Comparison of ENCODE assay signal across 21 cellular contexts in genomic region chr5:173628501-173628900, GRCh38. TPM values are rescaled to one million over a fixed set of nuclear protein-coding genes. Genes with fewer than 3 reads are reported as not detected.
DNase-seq lines count a peak whose midpoint lies in the region; ATAC-seq and TF ChIP-seq lines count a peak whose summit lies in the region.
"Had no signal": no experiment of that assay in that cellular context is flagged by ENCODE, and none has a peak within 500 bp of the region (broad histone marks: within the 10 kb centered on the region; RNA-seq: fewer than 3 reads in every experiment).

No MANE protein-coding gene starts in this region.

- H3K23ac ChIP-seq in mesenchymal stem cell (ENCODE audit: low read length in 2 of 2) = no peak overlapping the region

- 20 to 85% methylated on average over 1 to 6 of the region's 6 CpGs for WGBS in endodermal cell (ENCODE audit: insufficient coverage in 1 of 2, insufficient read length in 1 of 2), 2 experiments
- WGBS in mesenchymal stem cell = 70% methylated on average over 6 of the region's 6 CpGs
- 81 to 89% methylated on average over 5 to 6 of the region's 6 CpGs for WGBS in lower leg skin, 2 donors

- TF ChIP-seq CTCF in WTC11 (IDR thresholded peaks at IDR 0.05) = no peak
- TF ChIP-seq CTCF in endodermal cell (conservative IDR thresholded peaks at IDR 0.05) = no peak
- TF ChIP-seq CTCF in lower leg skin (IDR thresholded peaks at IDR 0.05) = no peak

- H3K4me3 ChIP-seq in endodermal cell (ENCODE audit: low read length) = no peak overlapping the region
- H3K4me3 ChIP-seq in mesenchymal stem cell (ENCODE audit: insufficient read depth in 1 of 2, low read depth in 1 of 2, low read length in 2 of 2) = no peak overlapping the region
- H3K4me3 ChIP-seq in lower leg skin (ENCODE audit: low read depth, poor library complexity, severe bottlenecking) = no peak overlapping the region
- H3K4me3 ChIP-seq: BLaER1 treated with 17β-estradiol and CSF1 and Interleukin-3, amounts not matched to agents 10 nM and 100 nM had no signal

- no peak overlapping the region for H3K18ac ChIP-seq in mesenchymal stem cell (ENCODE audit: low read depth in 1 of 2, low read length in 2 of 2)

- no peak overlapping the region for H3K4ac ChIP-seq in mesenchymal stem cell (ENCODE audit: low read depth in 1 of 2, low read length in 2 of 2)

- H3K27me3 Mint-ChIP-seq in WTC11 (ENCODE audit: low read depth) = no peaks in the 10 kb centered on the region
- H3K27me3 Mint-ChIP-seq in endodermal cell (ENCODE audit: insufficient read depth) = peaks cover 9% of the 10 kb centered on the region
- H3K27me3 Mint-ChIP-seq: IgD-negative memory B cell had no signal

- H3K36me3 Mint-ChIP-seq in WTC11 (no peaks in the 10 kb centered on the region), endodermal cell (ENCODE audit: low read depth) (no peaks in the 10 kb centered on the region)
- H3K36me3 Mint-ChIP-seq: CD8-positive, alpha-beta T cell; IgD-negative memory B cell had no signal

- H4K8ac ChIP-seq in mesenchymal stem cell (ENCODE audit: low read length) = no peak overlapping the region

- H3K79me1 ChIP-seq in mesenchymal stem cell (replicated peaks; ENCODE audit: low read length, poor library complexity, severe bottlenecking) = no peaks in the 10 kb centered on the region

- TF ChIP-seq POLR2A in lower leg skin (IDR thresholded peaks at IDR 0.05) = no peak

- H3K36me3 ChIP-seq in endodermal cell (ENCODE audit: control insufficient read depth, insufficient read depth, low read length) (no peaks in the 10 kb centered on the region), mesenchymal stem cell (ENCODE audit: control insufficient read depth in 1 of 2, insufficient read depth in 2 of 2, low read depth in 1 of 2, low read length in 2 of 2) (no peaks in the 10 kb centered on the region)
- H3K36me3 ChIP-seq: BLaER1 treated with 17β-estradiol and CSF1 and Interleukin-3, amounts not matched to agents 10 nM and 100 nM had no signal

- H3K9ac ChIP-seq in endodermal cell (ENCODE audit: extremely low read depth, low read length, poor library complexity, severe bottlenecking) (no peak overlapping the region), mesenchymal stem cell (ENCODE audit: low read length) (no peak overlapping the region)
- H3K9ac ChIP-seq: BLaER1 treated with 17β-estradiol and CSF1 and Interleukin-3, amounts not matched to agents 10 nM and 100 nM had no signal

- H3K9me3 Mint-ChIP-seq in WTC11 (no peaks in the 10 kb centered on the region), endodermal cell (no peaks in the 10 kb centered on the region)
- H3K9me3 Mint-ChIP-seq: CD8-positive, alpha-beta T cell; IgD-negative memory B cell had no signal

- H3K4me1 Mint-ChIP-seq in WTC11 (peaks cover 53% of the 10 kb centered on the region), endodermal cell (peaks cover 16% of the 10 kb centered on the region)

- H3K27ac ChIP-seq in endodermal cell (ENCODE audit: low read depth, low read length) (no peak overlapping the region), mesenchymal stem cell (ENCODE audit: low read length, poor library complexity, severe bottlenecking) (no peak overlapping the region), substantia nigra (ENCODE audit: low read depth, low read length, poor library complexity, severe bottlenecking) (peak overlapping the region; percentile 79)
- H3K27ac ChIP-seq: BLaER1 treated with 17β-estradiol and CSF1 and Interleukin-3, amounts not matched to agents 10 nM and 100 nM had no signal

- POLR2A ChIA-PET in WTC11 (lab: Charles Lee) = interaction anchor here (0.5 to 1.7 kb wide), 4 partner anchors 16 to 689 kb away, joined by 3 to 5 read pairs (median 4); partner anchors contain the start of gene CPEB4

- no peak overlapping the region for H2BK12ac ChIP-seq in mesenchymal stem cell (ENCODE audit: low read length in 2 of 2)

- no peak overlapping the region for H2BK5ac ChIP-seq in mesenchymal stem cell (ENCODE audit: low read depth, low read length, poor library complexity, severe bottlenecking)

- no peaks in the 10 kb centered on the region for H3K27me3 ChIP-seq in endodermal cell (ENCODE audit: control insufficient read depth, insufficient read depth, low read length, poor library complexity, severe bottlenecking)
- peaks cover 10 to 22% of the 10 kb centered on the region in 2 experiments for H3K27me3 ChIP-seq in mesenchymal stem cell (ENCODE audit: control insufficient read depth in 1 of 2, insufficient read depth in 1 of 2, low read length in 2 of 2)
- H3K27me3 ChIP-seq: BLaER1 treated with 17β-estradiol and CSF1 and Interleukin-3, amounts not matched to agents 10 nM and 100 nM had no signal

- no peak overlapping the region for H3K4me2 ChIP-seq in mesenchymal stem cell (ENCODE audit: low read length, poor library complexity, severe bottlenecking)
- H3K4me2 ChIP-seq: BLaER1 treated with 17β-estradiol and CSF1 and Interleukin-3, amounts not matched to agents 10 nM and 100 nM had no signal

- no peak overlapping the region for H4K91ac ChIP-seq in mesenchymal stem cell (ENCODE audit: low read length)

- no peak overlapping the region for H3K14ac ChIP-seq in mesenchymal stem cell (ENCODE audit: low read length in 2 of 2)

- H3K4me1 ChIP-seq in endodermal cell (ENCODE audit: control insufficient read depth, insufficient read depth, low read length) = no peaks in the 10 kb centered on the region
- H3K4me1 ChIP-seq in mesenchymal stem cell (ENCODE audit: control insufficient read depth, insufficient read depth, low read depth, low read length) = peaks cover 10% of the 10 kb centered on the region

- H2BK120ac ChIP-seq in mesenchymal stem cell (ENCODE audit: low read depth, low read length) = no peak overlapping the region

- H3K27ac Mint-ChIP-seq in WTC11 (peak overlapping the region; percentile 94), endodermal cell (no peak overlapping the region)
- H3K27ac Mint-ChIP-seq: CD8-positive, alpha-beta T cell; IgD-negative memory B cell had no signal

- CTCF ChIA-PET in WTC11 (lab: Charles Lee) = interaction anchor here (0.9 to 3.4 kb wide), 13 partner anchors 8 to 356 kb away, joined by 3 to 50 read pairs (median 8); no protein-coding TSS in a partner anchor

- ATAC-seq in WTC11 = peak; percentile 33
- ATAC-seq in HG02981 (IDR thresholded peaks at IDR 0.05; ENCODE audit: unreplicated experiment) = no peak
- ATAC-seq: CD8-positive, alpha-beta T cell; SK-N-SH treated with all-trans-retinoic acid at 6 μM for 48 hours had no signal

- no peak for DNase-seq in WTC11 (ENCODE audit: low spot score)
- peak; percentile 56 for DNase-seq in endodermal cell
- DNase-seq in mesenchymal stem cell = no peak
- peak in 2 of 49 donors; percentile 37 to 43 for DNase-seq in substantia nigra (lab: John Stamatoyannopoulos, UW)
- DNase-seq in lower leg skin (ENCODE audit: low spot score in 2 of 2) = no peak
- no peak for DNase-seq in GM19240 (ENCODE audit: insufficient read length, low spot score)
- no peak for DNase-seq in ureter (ENCODE audit: low spot score)
- DNase-seq: Calu3; CD8-positive, alpha-beta T cell; DMS53; HCEC 1CT; NCI-H1417 treated with DMSO at 0.1 percent for 48 hours; NCI-H2029; NCI-H345; NCI-H524 treated with DMSO at 0.1 percent for 48 hours; RPMI8226; SIG-M5 had no signal

- no peaks in the 10 kb centered on the region for H3K9me3 ChIP-seq in endodermal cell (ENCODE audit: control insufficient read depth, low read length)
- H3K9me3 ChIP-seq in mesenchymal stem cell (ENCODE audit: control insufficient read depth, low read length) = no peaks in the 10 kb centered on the region
- H3K9me3 ChIP-seq: BLaER1 treated with 17β-estradiol and CSF1 and Interleukin-3, amounts not matched to agents 10 nM and 100 nM had no signal

- H2BK15ac ChIP-seq in mesenchymal stem cell (ENCODE audit: low read depth, poor library complexity, severe bottlenecking) = no peak overlapping the region

- H3K4me3 Mint-ChIP-seq in WTC11 (no peak overlapping the region), endodermal cell (no peak overlapping the region)
- H3K4me3 Mint-ChIP-seq: CD8-positive, alpha-beta T cell; IgD-negative memory B cell had no signal

- H2AFZ ChIP-seq in mesenchymal stem cell (ENCODE audit: low read depth, low read length) = no peak overlapping the region

- intact Hi-C loops in lower leg skin (cut with DNase I; ENCODE audit: low total_unique reads) = no loop called here

- H2AK5ac ChIP-seq in mesenchymal stem cell (ENCODE audit: low read length, severe bottlenecking) = peak overlapping the region; percentile 49

TF ChIP-seq in WTC11, 78 proteins besides CTCF, POLR2A, EP300 and RAD21 (continues in another document):
- TF ChIP-seq ZNF671 (CRISPR knock-in tag; IDR thresholded peaks at IDR 0.05) (no peak), NFE2L1 (CRISPR knock-in tag; IDR thresholded peaks at IDR 0.05) (no peak), TEAD1 (CRISPR knock-in tag; IDR thresholded peaks at IDR 0.05) (no peak), GTF2I (CRISPR knock-in tag; conservative IDR thresholded peaks at IDR 0.05) (no peak), MXD4 (CRISPR knock-in tag; IDR thresholded peaks at IDR 0.05; ENCODE audit: borderline replicate concordance) (no peak), RORB (CRISPR knock-in tag; IDR thresholded peaks at IDR 0.05) (no peak), STAT6 (CRISPR knock-in tag; conservative IDR thresholded peaks at IDR 0.05; ENCODE audit: low read depth) (no peak), NFATC4 (CRISPR knock-in tag; IDR thresholded peaks at IDR 0.05) (no peak)

RNA-seq across cellular contexts. Expression of gene BOD1, which starts 12.1 kb away (rescaled TPM):
- total RNA-seq in WTC11 (2021) = 117 to 123 TPM (median 120 TPM) in 3 replicates
- 10 to 100 TPM; 79.3 to 92.9 TPM for total RNA-seq in endodermal cell
- polyA plus RNA-seq in endodermal cell (2013, experiment 1 of 2) = 144 TPM
- 121 TPM for polyA plus RNA-seq in endodermal cell (2013, experiment 2 of 2)
- polyA plus RNA-seq in mesenchymal stem cell (2013, experiment 1 of 2) = 79.3 TPM
- polyA plus RNA-seq in mesenchymal stem cell (2013, experiment 2 of 2) = 84.2 TPM
- total RNA-seq in lower leg skin = 10 to 100 TPM; 32.0 to 54.6 (median 42.8) TPM
- 49.3 TPM for total RNA-seq in ureter
